30 cellular contexts compared by ENCODE assay signal in the genomic region with DNA sequence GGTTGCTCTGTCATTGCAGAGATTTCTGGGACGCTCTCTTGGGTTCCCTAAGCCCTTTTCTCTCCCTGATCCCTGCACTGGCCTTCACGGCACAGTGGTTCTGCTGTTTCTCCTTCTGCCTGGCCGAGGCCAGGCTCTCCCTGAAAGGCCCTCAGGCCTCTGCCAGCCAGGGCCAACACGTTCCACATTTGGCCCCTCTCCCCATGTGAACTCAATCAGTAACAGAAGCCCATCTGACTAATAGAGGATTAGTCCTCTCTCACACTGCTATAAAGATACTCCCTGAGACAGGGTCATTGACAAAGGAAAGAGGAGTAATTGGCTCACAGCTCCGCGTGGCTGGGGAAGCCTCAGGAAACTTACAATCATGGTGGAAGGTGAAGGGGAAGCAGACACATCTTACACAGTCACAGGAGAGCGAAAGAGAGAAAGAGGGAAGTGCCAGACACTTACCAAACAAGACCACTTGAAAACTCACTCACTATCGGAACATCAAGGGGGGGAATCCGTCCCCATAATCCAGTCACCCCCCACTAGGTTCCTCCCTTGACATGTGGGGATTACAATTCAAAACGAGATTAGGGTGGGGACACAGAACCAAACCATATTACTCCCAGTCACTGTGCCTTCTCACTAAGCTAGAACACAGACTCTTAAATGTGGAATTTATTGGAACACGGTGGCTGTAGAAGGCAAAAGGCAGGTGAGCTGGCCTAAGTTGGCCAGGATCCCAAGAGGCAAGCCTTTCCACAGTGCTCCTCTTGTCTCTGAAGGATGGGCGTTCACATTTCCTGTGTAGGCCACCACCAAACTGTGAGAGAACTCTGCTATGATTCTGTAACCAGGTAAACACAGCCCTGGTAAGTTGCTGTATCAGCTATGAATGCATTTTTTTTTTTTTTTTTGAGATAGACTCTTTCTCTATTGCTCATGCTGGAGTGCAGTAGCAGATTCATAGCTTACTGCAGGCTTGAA. TPM values are rescaled to one million over a fixed set of nuclear protein-coding genes. Genes with fewer than 3 reads are reported as not detected.
DNase-seq lines count a peak whose midpoint lies in the region; ATAC-seq, FAIRE-seq and TF ChIP-seq lines count a peak whose summit lies in the region.
"Had no signal": no experiment of that assay in that cellular context is flagged by ENCODE, and none has a peak within 500 bp of the region (broad histone marks: within the 10 kb centered on the region; RNA-seq: fewer than 3 reads in every experiment).

No MANE protein-coding gene starts in this region.

- POLR2A ChIA-PET in CD4-positive, alpha-beta memory T cell (lab: Charles Lee; ENCODE audit: partially characterized antibody) = no interaction called here
- POLR2A ChIA-PET in WTC11 (lab: Charles Lee) = no interaction called here

- no peak overlapping the region for H3K4me3 ChIP-seq in CD4-positive, alpha-beta memory T cell (ENCODE audit: low read length in 2 of 2)
- no peak overlapping the region for H3K4me3 ChIP-seq in testis
- H3K4me3 ChIP-seq: dorsolateral prefrontal cortex, hepatocyte, prostate gland, uterus had no signal

- no peaks in the 10 kb centered on the region for H3K36me3 ChIP-seq in CD4-positive, alpha-beta memory T cell (ENCODE audit: insufficient read depth, low read length)
- H3K36me3 ChIP-seq in testis (ENCODE audit: low read depth, missing control alignments) = no peaks in the 10 kb centered on the region
- H3K36me3 ChIP-seq: neutrophil, prostate gland, uterus had no signal

- peak overlapping the region in 4 of 7 donors; percentile 26 to 81 (median 53) for H3K27ac Mint-ChIP-seq in CD4-positive, alpha-beta memory T cell
- no peak overlapping the region for H3K27ac Mint-ChIP-seq in T-helper 17 cell
- peak overlapping the region; percentile 4 for H3K27ac Mint-ChIP-seq in memory B cell
- H3K27ac Mint-ChIP-seq in WTC11 = no peak overlapping the region
- H3K27ac Mint-ChIP-seq: immature natural killer cell had no signal

- TF ChIP-seq POLR2A in testis (IDR thresholded peaks at IDR 0.05) = no peak

- H3K4me3 Mint-ChIP-seq in CD4-positive, alpha-beta memory T cell = peak overlapping the region in 1 of 8 donors; percentile 15
- H3K4me3 Mint-ChIP-seq in T-helper 17 cell (peak overlapping the region; percentile 68), memory B cell (no peak overlapping the region), WTC11 (no peak overlapping the region)
- H3K4me3 Mint-ChIP-seq: immature natural killer cell had no signal

- CTCF ChIA-PET in CD4-positive, alpha-beta memory T cell (lab: Charles Lee; ENCODE audit: partially characterized antibody) = interaction anchor here (2.4 kb wide), 1 partner anchor 11 kb away, joined by 9 read pairs; no protein-coding TSS in a partner anchor
- CTCF ChIA-PET in WTC11 (lab: Charles Lee) = interaction anchor here (0.9 to 1.8 kb wide), 5 partner anchors 19 to 1249 kb away, joined by 3 to 11 read pairs (median 5); no protein-coding TSS in a partner anchor

- peak in 1 of 5 donors; percentile 22 for DNase-seq in CD4-positive, alpha-beta memory T cell
- DNase-seq in HTR-8/SVneo (ENCODE audit: insufficient read length, low spot score) (no peak), T-helper 17 cell (no peak), memory B cell (ENCODE audit: low spot score in 2 of 2) (no peak), testis (no peak), WTC11 (ENCODE audit: low spot score) (no peak), T-helper 1 cell (no peak)
- DNase-seq: activated CD4-positive, alpha-beta T cell treated with anti-CD3 and anti-CD28 coated beads for 4 hours; activated naive CD4-positive, alpha-beta T cell treated with Interleukin-2 at 50 U/mL for 16 hours; activated T-cell treated with anti-CD3 and anti-CD28 coated beads, Interleukin-2, amount 50 U/mL, for 48 hours; amygdala; caudate nucleus; dorsolateral prefrontal cortex; foreskin fibroblast; immature natural killer cell; left ventricle myocardium superior; NCI-H1436; NCI-H2171 treated with DMSO at 0.1 percent for 48 hours; NCI-H774; SIG-M5; uterus had no signal

- H3K27ac ChIP-seq in CD4-positive, alpha-beta memory T cell (ENCODE audit: low read depth, low read length) = no peak overlapping the region
- no peak overlapping the region for H3K27ac ChIP-seq in testis
- H3K27ac ChIP-seq: dorsolateral prefrontal cortex, hepatocyte, neutrophil, prostate gland, uterus had no signal

- H3K27me3 ChIP-seq in CD4-positive, alpha-beta memory T cell (ENCODE audit: insufficient read depth, low read length) = peaks cover 17% of the 10 kb centered on the region
- no peaks in the 10 kb centered on the region for H3K27me3 ChIP-seq in testis
- H3K27me3 ChIP-seq: dorsolateral prefrontal cortex, uterus had no signal

- WGBS in testis, 2 donors = 60 to 61% methylated on average over 12 of the region's 12 CpGs

- H3K4me1 Mint-ChIP-seq in CD4-positive, alpha-beta memory T cell = peaks cover 3 to 22% (median 6%) of the 10 kb centered on the region in 4 donors
- peaks cover 8% of the 10 kb centered on the region for H3K4me1 Mint-ChIP-seq in T-helper 17 cell
- H3K4me1 Mint-ChIP-seq in memory B cell = peaks cover 4% of the 10 kb centered on the region
- H3K4me1 Mint-ChIP-seq in WTC11 = peaks cover 40% of the 10 kb centered on the region

- peak; percentile 30 for ATAC-seq in T-helper 17 cell
- no peak for ATAC-seq in memory B cell (ENCODE audit: low read depth)
- ATAC-seq in WTC11 = no peak
- ATAC-seq in GM21529 (IDR thresholded peaks at IDR 0.05; ENCODE audit: unreplicated experiment) = no peak
- ATAC-seq: HepG2, left ventricle myocardium superior had no signal

- H3K9me3 Mint-ChIP-seq in CD4-positive, alpha-beta memory T cell = peaks cover 0 to 4% (median 0%) of the 10 kb centered on the region in 8 donors
- H3K9me3 Mint-ChIP-seq in memory B cell (no peaks in the 10 kb centered on the region), WTC11 (peaks cover 4% of the 10 kb centered on the region; the same call in 1 of the 2 replicates)
- H3K9me3 Mint-ChIP-seq: immature natural killer cell had no signal

- no peak for TF ChIP-seq CTCF in testis (IDR thresholded peaks at IDR 0.05)
- TF ChIP-seq CTCF in WTC11 (IDR thresholded peaks at IDR 0.05) = no peak

- no peaks in the 10 kb centered on the region for H3K36me3 Mint-ChIP-seq in CD4-positive, alpha-beta memory T cell
- H3K36me3 Mint-ChIP-seq in T-helper 17 cell (ENCODE audit: low read depth) (no peaks in the 10 kb centered on the region), memory B cell (no peaks in the 10 kb centered on the region), WTC11 (no peaks in the 10 kb centered on the region)
- H3K36me3 Mint-ChIP-seq: immature natural killer cell had no signal

- H3K4me1 ChIP-seq in CD4-positive, alpha-beta memory T cell (ENCODE audit: insufficient read depth, low read length) = peaks cover 9% of the 10 kb centered on the region
- H3K4me1 ChIP-seq in testis = no peaks in the 10 kb centered on the region
- H3K4me1 ChIP-seq: prostate gland, uterus had no signal

- peak; percentile 38 for FAIRE-seq in HTR-8/SVneo (lab: Jason Lieb, UNC)
- FAIRE-seq: HepG2 had no signal

- H3K27me3 Mint-ChIP-seq in CD4-positive, alpha-beta memory T cell = peaks cover 15 to 17% of the 10 kb centered on the region in 2 donors
- H3K27me3 Mint-ChIP-seq in T-helper 17 cell = peaks cover 38% of the 10 kb centered on the region
- H3K27me3 Mint-ChIP-seq in memory B cell = peaks cover 9% of the 10 kb centered on the region
- H3K27me3 Mint-ChIP-seq in WTC11 (ENCODE audit: low read depth) = peaks cover 6% of the 10 kb centered on the region

- intact Hi-C loops in CD4-positive, alpha-beta memory T cell (cut with micrococcal nuclease) = no loop called here
- intact Hi-C loops in testis (cut with DNase I; ENCODE audit: low total_unique reads) = loop anchor here (10.0 kb wide), 1 partner anchor 1142 kb away; no protein-coding TSS in a partner anchor

- H3K9me3 ChIP-seq in CD4-positive, alpha-beta memory T cell (ENCODE audit: control insufficient read depth in 1 of 2, low read length in 2 of 2) = no peaks in the 10 kb centered on the region
- no peaks in the 10 kb centered on the region for H3K9me3 ChIP-seq in T-helper 17 cell (ENCODE audit: control insufficient read depth, low read length, poor library complexity, severe bottlenecking)
- H3K9me3 ChIP-seq in testis = no peaks in the 10 kb centered on the region
- H3K9me3 ChIP-seq: neutrophil, prostate gland, uterus had no signal

TF ChIP-seq in WTC11, 78 proteins besides CTCF, POLR2A, EP300 and RAD21 (continues in another document):
- TF ChIP-seq MXD4 (CRISPR knock-in tag; IDR thresholded peaks at IDR 0.05; ENCODE audit: borderline replicate concordance) = no peak
- TF ChIP-seq CBFB (CRISPR knock-in tag; IDR thresholded peaks at IDR 0.05; ENCODE audit: low read depth) = no peak
- TF ChIP-seq, protein P1, sequence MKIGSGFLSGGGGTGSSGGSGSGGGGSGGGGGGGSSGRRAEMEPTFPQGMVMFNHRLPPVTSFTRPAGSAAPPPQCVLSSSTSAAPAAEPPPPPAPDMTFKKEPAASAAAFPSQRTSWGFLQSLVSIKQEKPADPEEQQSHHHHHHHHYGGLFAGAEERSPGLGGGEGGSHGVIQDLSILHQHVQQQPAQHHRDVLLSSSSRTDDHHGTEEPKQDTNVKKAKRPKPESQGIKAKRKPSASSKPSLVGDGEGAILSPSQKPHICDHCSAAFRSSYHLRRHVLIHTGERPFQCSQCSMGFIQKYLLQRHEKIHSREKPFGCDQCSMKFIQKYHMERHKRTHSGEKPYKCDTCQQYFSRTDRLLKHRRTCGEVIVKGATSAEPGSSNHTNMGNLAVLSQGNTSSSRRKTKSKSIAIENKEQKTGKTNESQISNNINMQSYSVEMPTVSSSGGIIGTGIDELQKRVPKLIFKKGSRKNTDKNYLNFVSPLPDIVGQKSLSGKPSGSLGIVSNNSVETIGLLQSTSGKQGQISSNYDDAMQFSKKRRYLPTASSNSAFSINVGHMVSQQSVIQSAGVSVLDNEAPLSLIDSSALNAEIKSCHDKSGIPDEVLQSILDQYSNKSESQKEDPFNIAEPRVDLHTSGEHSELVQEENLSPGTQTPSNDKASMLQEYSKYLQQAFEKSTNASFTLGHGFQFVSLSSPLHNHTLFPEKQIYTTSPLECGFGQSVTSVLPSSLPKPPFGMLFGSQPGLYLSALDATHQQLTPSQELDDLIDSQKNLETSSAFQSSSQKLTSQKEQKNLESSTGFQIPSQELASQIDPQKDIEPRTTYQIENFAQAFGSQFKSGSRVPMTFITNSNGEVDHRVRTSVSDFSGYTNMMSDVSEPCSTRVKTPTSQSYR (CRISPR knock-in tag; IDR thresholded peaks at IDR 0.05) = no peak
- no peak for TF ChIP-seq NR2C2 (CRISPR knock-in tag; IDR thresholded peaks at IDR 0.05)

RNA-seq across cellular contexts. Expression of a gene that starts 8.8 kb away (rescaled TPM):
- total RNA-seq in CD4-positive, alpha-beta memory T cell = 1 to 10 TPM in 1 of 2 experiments, under 1 TPM in 1; 0.93 to 1.2 TPM
- not detected for polyA plus RNA-seq in CD4-positive, alpha-beta memory T cell
- total RNA-seq in T-helper 17 cell = 1 to 10 TPM; 1.5 to 2.0 TPM
- total RNA-seq in testis = 10 to 100 TPM; 13.0 to 16.4 TPM
- 4.9 TPM for polyA plus RNA-seq in testis (ENCODE audit: insufficient read depth, low read depth, low replicate concordance)
- 9.9 to 13.7 TPM (median 10.1 TPM) in 3 replicates for total RNA-seq in WTC11 (2021)
- polyA plus RNA-seq: immature natural killer cell had no signal

RNA-seq across cellular contexts. Expression of a gene that starts 28.2 kb away (rescaled TPM):
- total RNA-seq in CD4-positive, alpha-beta memory T cell = under 1 TPM in 1 of 2 experiments, not detected in 1; 0.20 TPM
- not detected for polyA plus RNA-seq in CD4-positive, alpha-beta memory T cell
- total RNA-seq in T-helper 17 cell = under 1 TPM in 1 of 2 donors, not detected in 1; 0.22 TPM
- total RNA-seq in testis = under 1 TPM in 1 of 2 donors, not detected in 1; 0.31 TPM
- polyA plus RNA-seq in testis (ENCODE audit: insufficient read depth, low read depth, low replicate concordance) = not detected
- not detected in 3 replicates for total RNA-seq in WTC11 (2021)
- total RNA-seq: activated CD8-positive, alpha-beta memory T cell treated with anti-CD3 and anti-CD28 coated beads for 36 hours; epithelial cell of proximal tubule; G401; HepG2; left ventricle myocardium superior; subcutaneous adipose tissue; uterus had no signal
- polyA plus RNA-seq: hepatocyte, HepG2, immature natural killer cell had no signal

Comparison
In these comparisons a context has a peak if more than half of its experiments do, and no peak if none do; other contexts are left out.
1. H3K27ac Mint-ChIP-seq: peak in CD4-positive, alpha-beta memory T cell (4 of 7) and memory B cell (single experiment); none in T-helper 17 cell (single experiment) and WTC11 (single experiment).